ENCODE assay signal across 1 cellular context in the genomic region with DNA sequence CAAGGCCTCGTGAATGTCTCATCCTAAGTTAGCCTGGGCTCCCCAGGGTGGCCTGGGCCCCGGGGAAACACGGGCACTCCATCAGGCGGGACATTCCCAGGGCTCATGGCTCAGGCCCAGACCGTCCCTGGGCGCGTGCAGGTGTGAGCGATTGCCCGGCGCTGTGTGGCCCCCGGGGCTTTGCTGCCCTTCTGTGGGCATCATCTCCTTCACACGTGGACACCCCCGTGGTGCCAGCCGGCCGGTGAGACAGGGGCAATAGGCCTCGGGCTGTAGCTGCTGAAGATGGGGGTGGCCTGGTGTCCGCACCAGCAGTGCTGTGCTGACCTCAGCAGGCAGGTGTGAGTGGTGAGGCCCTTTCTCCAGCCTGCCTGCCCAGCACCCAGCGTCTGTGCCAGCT.
A peak's percentile ranks its signal among the peaks of the same experiment; 100 is the strongest.
TF ChIP-seq lines count a peak whose summit lies in the region.

No MANE protein-coding gene starts in this region.

TF ChIP-seq in HepG2, 621 proteins besides CTCF, POLR2A, EP300 and RAD21:
- peak; percentile 22; the same call in 1 of the 2 replicates for TF ChIP-seq POLR2G (IDR thresholded peaks at IDR 0.05; ENCODE audit: low read depth, low read length)
- peak; percentile 39; the same call in 1 of the 2 replicates for TF ChIP-seq RBFOX2 (IDR thresholded peaks at IDR 0.05; ENCODE audit: low read depth, low read length)
- TF ChIP-seq AGO2 (optimal IDR thresholded peaks at IDR 0.05; ENCODE audit: low read depth, low read length): peak; percentile 80
- no peak for TF ChIP-seq SP140L (CRISPR knock-in tag; IDR thresholded peaks at IDR 0.05; ENCODE audit: borderline replicate concordance)
- no peak for TF ChIP-seq CENPX (CRISPR knock-in tag; IDR thresholded peaks at IDR 0.05)
